ENCODE assay signal across 8 cellular contexts in genomic region chr13:44141213-44141724, GRCh38.
DNase-seq lines count a peak whose midpoint lies in the region; ATAC-seq and TF ChIP-seq lines count a peak whose summit lies in the region.

No MANE protein-coding gene starts in this region.

- no peaks in the 10 kb centered on the region for H3K36me3 Mint-ChIP-seq in activated CD4-positive, alpha-beta T cell treated with anti-CD3 and anti-CD28 coated beads, Interleukin-2, amount 10 ng/mL, durations not matched to agents 24 days and 14 days (ENCODE audit: low read depth)

- no peak for ATAC-seq in psoas muscle
- no peak for ATAC-seq in GM18907 (IDR thresholded peaks at IDR 0.05; ENCODE audit: unreplicated experiment)

- peak overlapping the region; percentile 83 for H3K27ac Mint-ChIP-seq in activated CD4-positive, alpha-beta T cell treated with anti-CD3 and anti-CD28 coated beads, Interleukin-2, amount 10 ng/mL, durations not matched to agents 24 days and 14 days

- intact Hi-C loops in activated CD4-positive, alpha-beta T cell treated with anti-CD3 and anti-CD28 coated beads, Interleukin-2, amount 10 ng/mL, durations not matched to agents 24 days and 14 days (cut with micrococcal nuclease): loop anchor here (5.0 kb wide), 4 partner anchors 56 to 436 kb away; partner anchors contain the start of gene TSC22D1
- intact Hi-C loops in psoas muscle (cut with DNase I): loop anchor here in 1 of 2 donors (5.0 kb wide), 2 partner anchors 96 to 296 kb away; no protein-coding TSS in a partner anchor

- H3K27me3 ChIP-seq in psoas muscle (ENCODE audit: insufficient read depth in 3 of 3, low read length in 2 of 3): no peaks in the 10 kb centered on the region

- peak overlapping the region; percentile 67 for H3K4me3 ChIP-seq in fibroblast of pulmonary artery (replicated peaks; ENCODE audit: low read depth, low read length)
- H3K4me3 ChIP-seq in psoas muscle: peak overlapping the region; percentile 71

- no peaks in the 10 kb centered on the region for H3K9me3 Mint-ChIP-seq in activated CD4-positive, alpha-beta T cell treated with anti-CD3 and anti-CD28 coated beads, Interleukin-2, amount 10 ng/mL, durations not matched to agents 24 days and 14 days

- TF ChIP-seq POLR2A in erythroblast (IDR thresholded peaks at IDR 0.05; ENCODE audit: low read length): no peak

- H3K27ac ChIP-seq in VCaP (peak overlapping the region; percentile 92), psoas muscle (peak overlapping the region; percentile 95)

- H3K4me1 ChIP-seq in psoas muscle: peaks cover 13% of the 10 kb centered on the region

- no peaks in the 10 kb centered on the region for H3K9me3 ChIP-seq in psoas muscle

- 13 to 17% (median 14%) methylated on average over 11 of the region's 11 CpGs for WGBS in psoas muscle, 3 donors

- DNase-seq in activated CD4-positive, alpha-beta T cell treated with anti-CD3 and anti-CD28 coated beads, Interleukin-2, amount 10 ng/mL, durations not matched to agents 24 days and 14 days: peak; percentile 65
- DNase-seq in activated CD4-positive, alpha-beta T cell treated with anti-CD3 and anti-CD28 coated beads for 1 hour: no peak
- DNase-seq in fibroblast of pulmonary artery (ENCODE audit: low read depth) (peak; percentile 22), psoas muscle (no peak), NCI-H1092 treated with DMSO at 0.1 percent for 48 hours (lab: John Stamatoyannopoulos, UW) (no peak), erythroblast (lab: John Stamatoyannopoulos, UW) (no peak)

- no peak for TF ChIP-seq CTCF in VCaP (conservative IDR thresholded peaks at IDR 0.05)
- TF ChIP-seq CTCF in fibroblast of pulmonary artery (IDR thresholded peaks at IDR 0.05; ENCODE audit: low read length, missing control alignments): no peak
- TF ChIP-seq CTCF in psoas muscle (IDR thresholded peaks at IDR 0.05): no peak

- peaks cover 19% of the 10 kb centered on the region for H3K4me1 Mint-ChIP-seq in activated CD4-positive, alpha-beta T cell treated with anti-CD3 and anti-CD28 coated beads, Interleukin-2, amount 10 ng/mL, durations not matched to agents 24 days and 14 days

- peaks cover 27% of the 10 kb centered on the region for H3K27me3 Mint-ChIP-seq in activated CD4-positive, alpha-beta T cell treated with anti-CD3 and anti-CD28 coated beads, Interleukin-2, amount 10 ng/mL, durations not matched to agents 24 days and 14 days

- no peaks in the 10 kb centered on the region for H3K36me3 ChIP-seq in psoas muscle (ENCODE audit: insufficient read depth in 1 of 2, low read depth in 1 of 2)

- H3K4me3 Mint-ChIP-seq in activated CD4-positive, alpha-beta T cell treated with anti-CD3 and anti-CD28 coated beads, Interleukin-2, amount 10 ng/mL, durations not matched to agents 24 days and 14 days: peak overlapping the region; percentile 87

Comparison
In these comparisons a context has a peak if more than half of its experiments do, and no peak if none do; other contexts are left out.
1. DNase-seq: peak in activated CD4-positive, alpha-beta T cell treated with anti-CD3 and anti-CD28 coated beads, Interleukin-2, amount 10 ng/mL, durations not matched to agents 24 days and 14 days (single experiment) and fibroblast of pulmonary artery (single experiment); none in activated CD4-positive, alpha-beta T cell treated with anti-CD3 and anti-CD28 coated beads for 1 hour (single experiment), psoas muscle (0 of 2), NCI-H1092 treated with DMSO at 0.1 percent for 48 hours (single experiment) and erythroblast (0 of 2).